Comparison of ENCODE assay signal across 27 cellular contexts in genomic region chr2:197147942-197148341, GRCh38.
A peak's percentile ranks its signal among the peaks of the same experiment; 100 is the strongest.
DNase-seq lines count a peak whose midpoint lies in the region; ATAC-seq and TF ChIP-seq lines count a peak whose summit lies in the region.
"Had no signal": no experiment of that assay in that cellular context is flagged by ENCODE, and none has a peak within 500 bp of the region (broad histone marks: within the 10 kb centered on the region; RNA-seq: fewer than 3 reads in every experiment).

No MANE protein-coding gene starts in this region.

- no peaks in the 10 kb centered on the region for H3K27me3 Mint-ChIP-seq in T-helper 1 cell treated with Interleukin-12 subunit alpha and Interleukin-12 subunit beta and Interleukin-4 antibody, amounts not matched to agents 30 μg/mL and 1 μg/mL, for 36 hours (ENCODE audit: low read depth)
- H3K27me3 Mint-ChIP-seq in central memory CD8-positive, alpha-beta T cell = no peaks in the 10 kb centered on the region
- H3K27me3 Mint-ChIP-seq: type B pancreatic cell had no signal

- H3K9me3 ChIP-seq in DOHH2 (ENCODE audit: control insufficient read depth, insufficient read depth, low read length) = no peaks in the 10 kb centered on the region
- no peaks in the 10 kb centered on the region for H3K9me3 ChIP-seq in neutrophil
- H3K9me3 ChIP-seq: adrenal gland, BE2C, breast epithelium, right lobe of liver had no signal

- H3K27me3 ChIP-seq in DOHH2 (ENCODE audit: control insufficient read depth, low read length) = no peaks in the 10 kb centered on the region
- no peaks in the 10 kb centered on the region for H3K27me3 ChIP-seq in neutrophil
- H3K27me3 ChIP-seq: adrenal gland, BE2C, breast epithelium, dorsolateral prefrontal cortex, foreskin keratinocyte, right lobe of liver had no signal

- no peak for DNase-seq in T-helper 1 cell
- DNase-seq in central memory CD8-positive, alpha-beta T cell (ENCODE audit: low spot score in 2 of 2) = no peak
- DNase-seq in GM13976 (ENCODE audit: low spot score) = no peak
- DNase-seq: activated CD4-positive, alpha-beta T cell treated with anti-CD3 and anti-CD28 coated beads, Interleukin-2, amount 50 U/mL, for 48 hours; activated T-cell treated with anti-CD3 and anti-CD28 coated beads, Interleukin-2, amount 50 U/mL, for 48 hours; adrenal gland; BE2C; dorsolateral prefrontal cortex; erythroblast; foreskin keratinocyte; hypothalamus; islet precursor cell; NCI-H1105 treated with DMSO at 0.1 percent for 48 hours; NCI-H2081; PC-3; right lobe of liver; SIG-M5; stimulated activated naive CD8-positive, alpha-beta T cell treated with anti-CD3 and anti-CD28 coated beads, Interleukin-15, Interleukin-2, amounts not matched to agents 100 U/mL and 50 U/mL, for 24 hours; WERI-Rb-1 had no signal

- no peaks in the 10 kb centered on the region for H3K9me3 Mint-ChIP-seq in T-helper 1 cell treated with Interleukin-12 subunit alpha and Interleukin-12 subunit beta and Interleukin-4 antibody, amounts not matched to agents 30 μg/mL and 1 μg/mL, for 36 hours
- no peaks in the 10 kb centered on the region for H3K9me3 Mint-ChIP-seq in central memory CD8-positive, alpha-beta T cell

- TF ChIP-seq CTCF in DOHH2 (IDR thresholded peaks at IDR 0.05; ENCODE audit: low read depth, low read length, poor library complexity, severe bottlenecking) = no peak
- no peak for TF ChIP-seq CTCF in neutrophil (IDR thresholded peaks at IDR 0.05)
- TF ChIP-seq CTCF in GM13976 (IDR thresholded peaks at IDR 0.05; ENCODE audit: borderline replicate concordance, control extremely low read depth, extremely low read depth, insufficient read depth, missing control alignments) = no peak

- H3K27ac Mint-ChIP-seq in T-helper 1 cell treated with Interleukin-12 subunit alpha and Interleukin-12 subunit beta and Interleukin-4 antibody, amounts not matched to agents 30 μg/mL and 1 μg/mL, for 36 hours = peak overlapping the region; percentile 23
- peak overlapping the region; percentile 36 for H3K27ac Mint-ChIP-seq in central memory CD8-positive, alpha-beta T cell (ENCODE audit: low read depth)
- H3K27ac Mint-ChIP-seq: type B pancreatic cell had no signal

- in situ Hi-C loops in GM13976 (cut with MboI; ENCODE audit: low sequenced_read_pairs, unreplicated experiment) = no loop called here

- H3K4me1 ChIP-seq in DOHH2 (ENCODE audit: control insufficient read depth, low read length) = peaks cover 92% of the 10 kb centered on the region
- peaks cover 61 to 69% of the 10 kb centered on the region in 2 experiments for H3K4me1 ChIP-seq in neutrophil (ENCODE audit: control insufficient read depth in 1 of 2, insufficient read depth in 1 of 2, low read depth in 1 of 2, low read length in 1 of 2)
- H3K4me1 ChIP-seq: breast epithelium, foreskin keratinocyte had no signal

- H3K79me2 ChIP-seq in DOHH2 (ENCODE audit: control insufficient read depth, low read length) = peaks cover 67% of the 10 kb centered on the region

- peaks cover 34% of the 10 kb centered on the region for H3F3A ChIP-seq in DOHH2 (ENCODE audit: control insufficient read depth, insufficient read depth)

- H3K4me1 Mint-ChIP-seq in T-helper 1 cell treated with Interleukin-12 subunit alpha and Interleukin-12 subunit beta and Interleukin-4 antibody, amounts not matched to agents 30 μg/mL and 1 μg/mL, for 36 hours (ENCODE audit: low read depth) = peaks cover 59% of the 10 kb centered on the region
- H3K4me1 Mint-ChIP-seq in central memory CD8-positive, alpha-beta T cell = peaks cover 76% of the 10 kb centered on the region

- H3K27ac ChIP-seq in DOHH2 (ENCODE audit: low read depth, low read length) (peak overlapping the region; percentile 100), neutrophil (peak overlapping the region; percentile 76)
- H3K27ac ChIP-seq: adrenal gland, breast epithelium, foreskin keratinocyte, right lobe of liver, WERI-Rb-1 had no signal

- H4K20me1 ChIP-seq in DOHH2 (ENCODE audit: control insufficient read depth, insufficient read depth, low read depth, low read length) = no peaks in the 10 kb centered on the region

- peaks cover 30% of the 10 kb centered on the region for H3K36me3 Mint-ChIP-seq in T-helper 1 cell treated with Interleukin-12 subunit alpha and Interleukin-12 subunit beta and Interleukin-4 antibody, amounts not matched to agents 30 μg/mL and 1 μg/mL, for 36 hours (ENCODE audit: low read depth)
- peaks cover 25% of the 10 kb centered on the region for H3K36me3 Mint-ChIP-seq in central memory CD8-positive, alpha-beta T cell (ENCODE audit: insufficient read depth)
- H3K36me3 Mint-ChIP-seq: type B pancreatic cell had no signal

- H3K36me3 ChIP-seq in DOHH2 (ENCODE audit: control insufficient read depth, low read length) (peaks cover 39% of the 10 kb centered on the region), neutrophil (peaks cover 10% of the 10 kb centered on the region)
- H3K36me3 ChIP-seq: adrenal gland, BE2C, breast epithelium, right lobe of liver, WERI-Rb-1 had no signal

- no peak overlapping the region for H3K4me3 Mint-ChIP-seq in T-helper 1 cell treated with Interleukin-12 subunit alpha and Interleukin-12 subunit beta and Interleukin-4 antibody, amounts not matched to agents 30 μg/mL and 1 μg/mL, for 36 hours
- H3K4me3 Mint-ChIP-seq in central memory CD8-positive, alpha-beta T cell = no peak overlapping the region
- H3K4me3 Mint-ChIP-seq: type B pancreatic cell had no signal

- H3K4me3 ChIP-seq in DOHH2 (ENCODE audit: low read length) (no peak overlapping the region), neutrophil (ENCODE audit: low read depth in 1 of 2, low read length in 1 of 2) (no peak overlapping the region)
- H3K4me3 ChIP-seq: adrenal gland, breast epithelium, dorsolateral prefrontal cortex, lung, right lobe of liver had no signal

- no peaks in the 10 kb centered on the region for H3K9me2 ChIP-seq in DOHH2 (replicated peaks; ENCODE audit: control insufficient read depth, low read length)

- no peak for ATAC-seq in central memory CD8-positive, alpha-beta T cell (replicated peaks; ENCODE audit: extremely low read depth, poor library complexity, severe bottlenecking)
- ATAC-seq in HG03025 (IDR thresholded peaks at IDR 0.05; ENCODE audit: low FRiP score, unreplicated experiment) (no peak), HG03432 (IDR thresholded peaks at IDR 0.05; ENCODE audit: unreplicated experiment) (no peak)
- ATAC-seq: foreskin keratinocyte; PC-3; right lobe of liver; stimulated activated naive CD8-positive, alpha-beta T cell treated with anti-CD3 and anti-CD28 coated beads, Interleukin-15, Interleukin-2, amounts not matched to agents 100 U/mL and 50 U/mL, for 24 hours had no signal

- peak overlapping the region; percentile 67 for H3K4me2 ChIP-seq in DOHH2 (ENCODE audit: low read length)
